Comparison of ENCODE assay signal across 9 cellular contexts in genomic region chr12:131893605-131894312, GRCh38. TPM values are rescaled to one million over a fixed set of nuclear protein-coding genes. Genes with fewer than 3 reads are reported as not detected.
DNase-seq lines count a peak whose midpoint lies in the region; FAIRE-seq and TF ChIP-seq lines count a peak whose summit lies in the region.
"Had no signal": no experiment of that assay in that cellular context is flagged by ENCODE, and none has a peak within 500 bp of the region (broad histone marks: within the 10 kb centered on the region; RNA-seq: fewer than 3 reads in every experiment).

No MANE protein-coding gene starts in this region.

- peak overlapping the region in 5 of 7 donors; percentile 12 to 70 (median 40) for H3K27ac Mint-ChIP-seq in CD14-positive monocyte
- no peak overlapping the region for H3K27ac Mint-ChIP-seq in HFFc6
- peak overlapping the region; percentile 20 for H3K27ac Mint-ChIP-seq in osteocyte (ENCODE audit: unreplicated experiment)

- peaks cover 17 to 18% of the 10 kb centered on the region in 2 donors for H3K36me3 Mint-ChIP-seq in CD14-positive monocyte
- H3K36me3 Mint-ChIP-seq in HFFc6 (ENCODE audit: low read depth), result no peaks in the 10 kb centered on the region
- no peaks in the 10 kb centered on the region for H3K36me3 Mint-ChIP-seq in osteocyte (ENCODE audit: unreplicated experiment)

- H3K4me1 Mint-ChIP-seq in CD14-positive monocyte, result peaks cover 21% of the 10 kb centered on the region
- H3K4me1 Mint-ChIP-seq in HFFc6 (ENCODE audit: low read depth), result peaks cover 17% of the 10 kb centered on the region
- H3K4me1 Mint-ChIP-seq in osteocyte (ENCODE audit: unreplicated experiment), result peaks cover 17% of the 10 kb centered on the region

- no peak for TF ChIP-seq POLR2A in GM12892 (IDR thresholded peaks at IDR 0.05; ENCODE audit: low read depth, low read length)
- TF ChIP-seq POLR2A in erythroblast (IDR thresholded peaks at IDR 0.05; ENCODE audit: low read length), result no peak

- intact Hi-C loops in CD14-positive monocyte (cut with micrococcal nuclease), result loop anchor here in 1 of 2 donors (2.0 to 5.0 kb wide), 2 partner anchors 35 to 54 kb away; partner anchors contain the start of genes EP400 and PUS1

- no peak for FAIRE-seq in GM12892 (lab: Jason Lieb, UNC)
- FAIRE-seq: pancreas had no signal

- H3K4me3 Mint-ChIP-seq in CD14-positive monocyte (peak overlapping the region in 1 of 2 donors; percentile 21), HFFc6 (peak overlapping the region; percentile 42; the same call in 1 of the 2 replicates), osteocyte (ENCODE audit: unreplicated experiment) (peak overlapping the region; percentile 20)

- H3K36me3 ChIP-seq in HAP-1 (replicated peaks), result no peaks in the 10 kb centered on the region; the same call in 1 of the 2 replicates
- H3K36me3 ChIP-seq: pancreas had no signal

- peaks cover 9% of the 10 kb centered on the region; the same call in 1 of the 2 replicates for H3K4me1 ChIP-seq in HAP-1

- H3K27me3 Mint-ChIP-seq in CD14-positive monocyte (ENCODE audit: low read depth in 3 of 3), result peaks cover 2 to 9% (median 8%) of the 10 kb centered on the region in 3 donors
- H3K27me3 Mint-ChIP-seq in HFFc6 (ENCODE audit: insufficient read depth), result peaks cover 6% of the 10 kb centered on the region
- peaks cover 3% of the 10 kb centered on the region for H3K27me3 Mint-ChIP-seq in osteocyte (ENCODE audit: unreplicated experiment)

- no peaks in the 10 kb centered on the region for H3K9me3 ChIP-seq in HAP-1
- H3K9me3 ChIP-seq: pancreas had no signal

- no peaks in the 10 kb centered on the region for H3K27me3 ChIP-seq in HAP-1 (ENCODE audit: low read depth)
- H3K27me3 ChIP-seq: pancreas had no signal

- no peak for DNase-seq in CD14-positive monocyte (ENCODE audit: low spot score)
- DNase-seq in HFFc6, result no peak
- no peak for DNase-seq in osteocyte (ENCODE audit: extremely low spot score, unreplicated experiment)
- DNase-seq in GM12892 (ENCODE audit: insufficient read length), result no peak
- no peak for DNase-seq in HT-29 (ENCODE audit: low spot score)
- DNase-seq in HAP-1 (ENCODE audit: low spot score in 2 of 2), result no peak
- DNase-seq in erythroblast (lab: John Stamatoyannopoulos, UW), result no peak

- peak overlapping the region; percentile 0 for H3K27ac ChIP-seq in cingulate gyrus (ENCODE audit: low read depth, low read length)

- in situ Hi-C loops in HAP-1 (cut with MboI; ENCODE audit: low sequenced_read_pairs), result no loop called here

- TF ChIP-seq CTCF in CD14-positive monocyte (IDR thresholded peaks at IDR 0.05) (no peak), HFFc6 (IDR thresholded peaks at IDR 0.05) (no peak), osteocyte (IDR thresholded peaks at IDR 0.05) (no peak)

- peaks cover 0 to 2% (median 0%) of the 10 kb centered on the region in 7 donors for H3K9me3 Mint-ChIP-seq in CD14-positive monocyte
- H3K9me3 Mint-ChIP-seq in HFFc6, result no peaks in the 10 kb centered on the region
- H3K9me3 Mint-ChIP-seq in osteocyte (ENCODE audit: unreplicated experiment), result no peaks in the 10 kb centered on the region

- H3K4me3 ChIP-seq in HAP-1, result no peak overlapping the region

RNA-seq across cellular contexts. Expression of gene ULK1, which starts 0.7 kb away (rescaled TPM):
- 1 to 10 TPM; 1.0 to 1.3 TPM for polyA plus RNA-seq in CD14-positive monocyte
- 10 to 100 TPM; 21.4 to 35.0 (median 25.5) TPM for total RNA-seq in HFFc6 (2021; fragmentation: NEBNext Ultra II Directional; extraction: Animal tissue kit (Norgen Biotek cat#: 25700))
- 69.6 and 74.7 TPM in 2 replicates for total RNA-seq in osteocyte
- polyA plus RNA-seq in GM12892 (2012; ENCODE audit: missing spikeins), result 4.1 TPM
- total RNA-seq in HT-29 (2014; rRNA removed; shearing (Covaris generic)), result 4.9 and 9.6 TPM in 2 replicates

RNA-seq across cellular contexts. Expression of gene PUS1, which starts 35.3 kb away (rescaled TPM):
- polyA plus RNA-seq in CD14-positive monocyte, result 1 to 10 TPM; 5.1 to 6.9 TPM
- total RNA-seq in HFFc6 (2021; fragmentation: NEBNext Ultra II Directional; extraction: Animal tissue kit (Norgen Biotek cat#: 25700)), result 10 to 100 TPM; 26.2 to 37.7 (median 29.8) TPM
- 18.8 and 19.5 TPM in 2 replicates for total RNA-seq in osteocyte
- 16.1 TPM for polyA plus RNA-seq in GM12892 (2012; ENCODE audit: missing spikeins)
- total RNA-seq in HT-29 (2014; rRNA removed; shearing (Covaris generic)), result 70.5 and 73.8 TPM in 2 replicates

RNA-seq across cellular contexts. Expression of gene EP400, which starts 56.0 kb away (rescaled TPM):
- polyA plus RNA-seq in CD14-positive monocyte, result under 1 TPM; 0.65 to 0.81 TPM
- total RNA-seq in HFFc6 (2021; fragmentation: NEBNext Ultra II Directional; extraction: Animal tissue kit (Norgen Biotek cat#: 25700)), result 10 to 100 TPM; 27.5 to 35.3 (median 30.4) TPM
- 51.3 and 51.8 TPM in 2 replicates for total RNA-seq in osteocyte
- polyA plus RNA-seq in GM12892 (2012; ENCODE audit: missing spikeins), result 13.5 TPM
- total RNA-seq in HT-29 (2014; rRNA removed; shearing (Covaris generic)), result 8.3 and 12.2 TPM in 2 replicates
